ENCODE assay signal across 9 cellular contexts in the genomic region with DNA sequence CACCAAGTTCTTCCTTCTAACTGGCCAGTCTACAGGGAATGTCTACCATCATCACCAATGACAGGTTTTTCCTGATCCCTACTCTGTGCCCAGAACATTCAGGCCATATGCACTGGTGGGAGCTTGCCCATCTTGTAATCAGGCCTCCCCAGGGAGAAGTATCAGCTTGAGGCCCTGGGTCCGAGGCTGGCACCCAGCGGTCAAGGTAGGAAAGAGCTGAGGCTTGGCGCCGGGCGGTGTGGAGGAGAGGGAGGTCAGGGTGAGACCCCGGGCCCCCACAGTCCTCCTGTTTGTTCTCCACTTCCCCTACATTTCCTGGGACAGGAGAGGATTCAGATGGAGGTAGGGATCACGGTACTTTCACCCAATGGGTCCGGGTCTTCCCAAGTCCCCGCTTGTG. TPM values are rescaled to one million over a fixed set of nuclear protein-coding genes. Genes with fewer than 3 reads are reported as not detected.
A peak's percentile ranks its signal among the peaks of the same experiment; 100 is the strongest.
DNase-seq lines count a peak whose midpoint lies in the region; ATAC-seq and TF ChIP-seq lines count a peak whose summit lies in the region.
"Had no signal": no experiment of that assay in that cellular context is flagged by ENCODE, and none has a peak within 500 bp of the region (broad histone marks: within the 10 kb centered on the region; RNA-seq: fewer than 3 reads in every experiment).

No MANE protein-coding gene starts in this region.

- H3K23ac ChIP-seq in mesendoderm (ENCODE audit: low read length) = no peak overlapping the region

- DNase-seq in activated T-cell treated with anti-CD3 and anti-CD28 coated beads, Interleukin-2, amount 50 U/mL, for 24 hours = no peak
- no peak for DNase-seq in activated T-cell treated with anti-CD3 and anti-CD28 coated beads, Interleukin-2, amount 50 U/mL, for 1 hour
- no peak for DNase-seq in central memory CD8-positive, alpha-beta T cell (ENCODE audit: low spot score in 2 of 2)
- DNase-seq in mesendoderm (no peak), tibial nerve (ENCODE audit: low spot score in 2 of 2) (peak in 1 of 2 donors; percentile 32), brain microvascular endothelial cell (no peak), NCI-H1417 (lab: John Stamatoyannopoulos, UW) (no peak)

- H3K9ac ChIP-seq in mesendoderm (ENCODE audit: low read length) = peak overlapping the region; percentile 37

- WGBS in mesendoderm (ENCODE audit: extremely low coverage, insufficient coverage, low lambda C conversion rate) = no CpG with 5 or more reads among the region's 9 CpGs
- WGBS in tibial nerve, 2 donors = 58% methylated on average over 7 to 9 of the region's 9 CpGs

- H3K27ac ChIP-seq in mesendoderm (ENCODE audit: low read depth, low read length) (no peak overlapping the region), tibial nerve (peak overlapping the region in 3 of 4 donors; percentile 18 to 63 (median 26)), brain microvascular endothelial cell (no peak overlapping the region)

- H3K18ac ChIP-seq in mesendoderm (ENCODE audit: low read length) = peak overlapping the region; percentile 0

- no peak for TF ChIP-seq POLR2A in tibial nerve (IDR thresholded peaks at IDR 0.05)

- H3K36me3 ChIP-seq in mesendoderm (ENCODE audit: control insufficient read depth, insufficient read depth, low read length) (peaks cover 1% of the 10 kb centered on the region), tibial nerve (peaks cover 0 to 20% (median 0%) of the 10 kb centered on the region in 3 donors), brain microvascular endothelial cell (replicated peaks) (peaks cover 14% of the 10 kb centered on the region)

- H3K4me3 ChIP-seq in mesendoderm (ENCODE audit: low read length) (no peak overlapping the region), tibial nerve (peak overlapping the region in 3 of 4 donors; percentile 13 to 43 (median 31)), brain microvascular endothelial cell (ENCODE audit: low read depth, low read length) (no peak overlapping the region)

- peaks cover 24% of the 10 kb centered on the region for H3K79me1 ChIP-seq in mesendoderm (ENCODE audit: low read length)

- no peak for TF ChIP-seq EP300 in tibial nerve (IDR thresholded peaks at IDR 0.05)

- H3K79me2 ChIP-seq in mesendoderm (ENCODE audit: control insufficient read depth, insufficient read depth, low read length) = peaks cover 27% of the 10 kb centered on the region

- H2BK120ac ChIP-seq in mesendoderm (ENCODE audit: low read depth, low read length) = no peak overlapping the region

- H3K4ac ChIP-seq in mesendoderm (ENCODE audit: low read depth, low read length) = peak overlapping the region; percentile 37

- H4K8ac ChIP-seq in mesendoderm (ENCODE audit: low read depth, low read length) = no peak overlapping the region

- no peaks in the 10 kb centered on the region for H3K9me3 ChIP-seq in tibial nerve

- no peaks in the 10 kb centered on the region for H3K36me3 Mint-ChIP-seq in activated T-cell treated with anti-CD3 and anti-CD28 coated beads, Interleukin-2, amount 50 U/mL, for 24 hours (ENCODE audit: low read depth)
- no peaks in the 10 kb centered on the region for H3K36me3 Mint-ChIP-seq in central memory CD8-positive, alpha-beta T cell (ENCODE audit: insufficient read depth)

- H2AK5ac ChIP-seq in mesendoderm (ENCODE audit: low read length) = no peak overlapping the region

- no peak overlapping the region for H4K5ac ChIP-seq in mesendoderm (ENCODE audit: low read length)

- no peak overlapping the region for H2BK15ac ChIP-seq in mesendoderm (replicated peaks; ENCODE audit: low read depth)

- in situ Hi-C loops in brain microvascular endothelial cell (cut with HindIII; ENCODE audit: low pct_ligation_motif_present, low sequenced_read_pairs) = no loop called here

- no peak overlapping the region for H3K4me2 ChIP-seq in mesendoderm (ENCODE audit: low read length)

- peak overlapping the region; percentile 12 for H3K4me3 Mint-ChIP-seq in activated T-cell treated with anti-CD3 and anti-CD28 coated beads, Interleukin-2, amount 50 U/mL, for 24 hours
- peak overlapping the region; percentile 55 for H3K4me3 Mint-ChIP-seq in central memory CD8-positive, alpha-beta T cell

- TF ChIP-seq CTCF in tibial nerve (IDR thresholded peaks at IDR 0.05) (no peak), brain microvascular endothelial cell (IDR thresholded peaks at IDR 0.05; ENCODE audit: low read depth, low read length, missing control alignments) (no peak)

- peaks cover 7% of the 10 kb centered on the region for H3K27me3 Mint-ChIP-seq in activated T-cell treated with anti-CD3 and anti-CD28 coated beads, Interleukin-2, amount 50 U/mL, for 24 hours
- peaks cover 7% of the 10 kb centered on the region for H3K27me3 Mint-ChIP-seq in central memory CD8-positive, alpha-beta T cell

- H3K56ac ChIP-seq in mesendoderm (ENCODE audit: low read length) = peak overlapping the region; percentile 72

- H3K9me3 Mint-ChIP-seq in activated T-cell treated with anti-CD3 and anti-CD28 coated beads, Interleukin-2, amount 50 U/mL, for 24 hours = no peaks in the 10 kb centered on the region
- no peaks in the 10 kb centered on the region for H3K9me3 Mint-ChIP-seq in central memory CD8-positive, alpha-beta T cell
- H3K9me3 Mint-ChIP-seq: activated B cell treated with CpG ODN at 0.5 μM for 24 hours had no signal

- no peak overlapping the region for H2BK5ac ChIP-seq in mesendoderm (ENCODE audit: low read length)

- peaks cover 16% of the 10 kb centered on the region for H3K4me1 Mint-ChIP-seq in activated T-cell treated with anti-CD3 and anti-CD28 coated beads, Interleukin-2, amount 50 U/mL, for 24 hours (ENCODE audit: low read depth)
- peaks cover 4% of the 10 kb centered on the region for H3K4me1 Mint-ChIP-seq in central memory CD8-positive, alpha-beta T cell

- H3K27me3 ChIP-seq in mesendoderm (ENCODE audit: insufficient read depth, low read length, poor library complexity) (no peaks in the 10 kb centered on the region), tibial nerve (no peaks in the 10 kb centered on the region), brain microvascular endothelial cell (replicated peaks) (no peaks in the 10 kb centered on the region)

- peaks cover 14% of the 10 kb centered on the region for H3K4me1 ChIP-seq in mesendoderm (ENCODE audit: control insufficient read depth, low read depth, low read length)
- H3K4me1 ChIP-seq in tibial nerve = peaks cover 0 to 93% (median 16%) of the 10 kb centered on the region in 4 donors

- ATAC-seq in central memory CD8-positive, alpha-beta T cell (replicated peaks; ENCODE audit: extremely low read depth, poor library complexity, severe bottlenecking) = no peak
- ATAC-seq in GM21360 (IDR thresholded peaks at IDR 0.05; ENCODE audit: unreplicated experiment) = no peak

- no peak overlapping the region for H3K27ac Mint-ChIP-seq in activated T-cell treated with anti-CD3 and anti-CD28 coated beads, Interleukin-2, amount 50 U/mL, for 24 hours
- peak overlapping the region; percentile 49 for H3K27ac Mint-ChIP-seq in central memory CD8-positive, alpha-beta T cell (ENCODE audit: low read depth)
- H3K27ac Mint-ChIP-seq: activated B cell treated with CpG ODN at 0.5 μM for 24 hours had no signal

RNA-seq across cellular contexts. Expression of gene TSKU, which starts 15.5 kb away (rescaled TPM):
- polyA plus RNA-seq in mesendoderm (2013, experiment 1 of 2) = 62.6 TPM
- polyA plus RNA-seq in mesendoderm (2013, experiment 2 of 2) = 61.3 TPM
- total RNA-seq in tibial nerve = 100 to 1,000 TPM; 140 to 385 (median 202) TPM
- total RNA-seq: activated B cell treated with CpG ODN at 0.5 μM for 24 hours had no signal

Comparison
In these comparisons a context has a peak if more than half of its experiments do, and no peak if none do; other contexts are left out.
1. H3K27ac ChIP-seq: peak in tibial nerve (3 of 4); none in mesendoderm (single experiment) and brain microvascular endothelial cell (single experiment).
2. H3K4me3 ChIP-seq: peak in tibial nerve (3 of 4); none in mesendoderm (single experiment) and brain microvascular endothelial cell (single experiment).